8 cellular contexts compared by ENCODE assay signal in genomic region chr5:103561670-103562069, GRCh38. TPM values are rescaled to one million over a fixed set of nuclear protein-coding genes. Genes with fewer than 3 reads are reported as not detected.
DNase-seq lines count a peak whose midpoint lies in the region; ATAC-seq, FAIRE-seq and TF ChIP-seq lines count a peak whose summit lies in the region.

No MANE protein-coding gene starts in this region.

- FAIRE-seq in H1 (lab: Jason Lieb, UNC): no peak

- H3K9me3 ChIP-seq in H1 (ENCODE audit: insufficient read depth in 2 of 2, low read depth in 1 of 2, low read length in 1 of 2): no peaks in the 10 kb centered on the region
- H3K9me3 ChIP-seq in neural progenitor cell (ENCODE audit: low read depth): no peaks in the 10 kb centered on the region

- ATAC-seq in GM19035 (IDR thresholded peaks at IDR 0.05; ENCODE audit: unreplicated experiment) (no peak), GM21786 (IDR thresholded peaks at IDR 0.05; ENCODE audit: unreplicated experiment) (no peak)

- H3K27ac Mint-ChIP-seq in neural progenitor cell: no peak overlapping the region

- H3K18ac ChIP-seq in H1 (ENCODE audit: extremely low read depth, low read length): no peak overlapping the region

- H2BK5ac ChIP-seq in H1 (ENCODE audit: low read depth, low read length): no peak overlapping the region

- H3K79me1 ChIP-seq in H1 (ENCODE audit: low read depth, low read length): no peaks in the 10 kb centered on the region; the same call in 1 of the 2 replicates

- peaks cover 9% of the 10 kb centered on the region for H3F3A ChIP-seq in neural progenitor cell (ENCODE audit: low read depth)

- H2AK5ac ChIP-seq in H1 (ENCODE audit: low read depth, low read length): no peak overlapping the region

- H3K4me3 ChIP-seq in KMS-11 (IDR thresholded peaks at IDR 0.05; ENCODE audit: insufficient read depth, low read depth, low read length): no peak overlapping the region
- H3K4me3 ChIP-seq in H1 (ENCODE audit: extremely low read depth in 1 of 4, insufficient read depth in 2 of 4, low read depth in 3 of 4, low read length in 4 of 4): peak overlapping the region; percentile 93 to 100 (median 97)
- peak overlapping the region; percentile 91 for H3K4me3 ChIP-seq in neural progenitor cell

- H3K4me1 ChIP-seq in KMS-11 (ENCODE audit: low read depth, poor library complexity, severe bottlenecking) (no peaks in the 10 kb centered on the region), H1 (replicated peaks in 1 of 4; ENCODE audit: control insufficient read depth in 3 of 4, insufficient read depth in 4 of 4, low read length in 3 of 4) (peaks cover 0 to 5% (median 3%) of the 10 kb centered on the region in 4 experiments; a peak in 4 of 7 replicates), neural progenitor cell (no peaks in the 10 kb centered on the region)

- H2BK12ac ChIP-seq in H1 (ENCODE audit: low read depth, low read length): no peak overlapping the region

- no peak overlapping the region for H2BK15ac ChIP-seq in H1 (ENCODE audit: low read length)

- H3K9ac ChIP-seq in KMS-11 (no peak overlapping the region), H1 (replicated peaks in 1 of 4; ENCODE audit: extremely low read depth in 1 of 4, low read depth in 3 of 4, low read length in 3 of 4) (no peak overlapping the region; a peak in 2 of 7 replicates), neural progenitor cell (no peak overlapping the region)

- H4K8ac ChIP-seq in H1 (ENCODE audit: extremely low read depth, insufficient read depth, low read length): no peak overlapping the region

- TF ChIP-seq CTCF in KMS-11 (conservative IDR thresholded peaks at IDR 0.05; ENCODE audit: low read depth, low read length) (no peak), H1 (IDR thresholded peaks at IDR 0.05; ENCODE audit: control extremely low read depth in 1 of 3, insufficient read depth in 1 of 3, low read depth in 1 of 3, low read length in 3 of 3) (no peak), neural progenitor cell (IDR thresholded peaks at IDR 0.05) (no peak)

- POLR2A ChIA-PET in H1 (lab: Charles Lee; ENCODE audit: partially characterized antibody): interaction anchor here (1.0 kb wide), 1 partner anchor 9 kb away, joined by 3 read pairs; no protein-coding TSS in a partner anchor

- DNase-seq in EL (peak; percentile 1), H1 (ENCODE audit: low read depth in 1 of 2, low spot score in 2 of 2) (no peak), neural progenitor cell (ENCODE audit: low spot score) (no peak), activated gamma-delta T cell treated with Interleukin-2 at 50 U/mL for 16 hours (no peak), HuH-7.5 (ENCODE audit: low spot score) (no peak)

- H3K27me3 Mint-ChIP-seq in neural progenitor cell (ENCODE audit: insufficient read depth, low read depth): peaks cover 2% of the 10 kb centered on the region

- H3K27ac ChIP-seq in KMS-11 (no peak overlapping the region), H1 (ENCODE audit: low read depth, low read length) (no peak overlapping the region), neural progenitor cell (no peak overlapping the region)

- no peak overlapping the region for H2BK120ac ChIP-seq in H1 (replicated peaks; ENCODE audit: low read depth, low read length)

- TF ChIP-seq EP300 in H1 (IDR thresholded peaks at IDR 0.05; ENCODE audit: borderline replicate concordance in 1 of 2, low read depth in 2 of 2, low read length in 2 of 2): no peak

- no peak overlapping the region for H3K14ac ChIP-seq in H1 (ENCODE audit: insufficient read length)

- no peak overlapping the region for H3K56ac ChIP-seq in H1 (replicated peaks; ENCODE audit: insufficient read length, low read depth, low read length)

- no peaks in the 10 kb centered on the region for H3K36me3 ChIP-seq in KMS-11 (ENCODE audit: insufficient read depth)
- no peaks in the 10 kb centered on the region; a peak in 1 of 8 replicates for H3K36me3 ChIP-seq in H1 (ENCODE audit: control insufficient read depth in 2 of 4, insufficient read depth in 4 of 4, low read length in 3 of 4)
- no peaks in the 10 kb centered on the region for H3K36me3 ChIP-seq in neural progenitor cell

- H4K5ac ChIP-seq in H1 (ENCODE audit: insufficient read length, low read depth, low read length): peak overlapping the region; percentile 43

- no peaks in the 10 kb centered on the region for H3K23me2 ChIP-seq in H1 (ENCODE audit: low read depth, low read length)

- H3K9me3 Mint-ChIP-seq in neural progenitor cell: no peaks in the 10 kb centered on the region

- H3K27me3 ChIP-seq in KMS-11 (ENCODE audit: insufficient read depth, low read depth): no peaks in the 10 kb centered on the region
- H3K27me3 ChIP-seq in H1 (replicated peaks in 1 of 4; ENCODE audit: control insufficient read depth in 3 of 4, extremely low read depth in 1 of 4, insufficient read depth in 3 of 4, low read length in 3 of 4): no peaks in the 10 kb centered on the region
- no peaks in the 10 kb centered on the region for H3K27me3 ChIP-seq in neural progenitor cell

- peak overlapping the region; percentile 52; the same call in 1 of the 2 replicates for H2AFZ ChIP-seq in KMS-11 (ENCODE audit: low read depth)
- H2AFZ ChIP-seq in H1 (ENCODE audit: low read length): no peak overlapping the region
- H2AFZ ChIP-seq in neural progenitor cell (replicated peaks): peak overlapping the region; percentile 74

- no peak for TF ChIP-seq RAD21 in H1 (IDR thresholded peaks at IDR 0.05 in 1 of 2, conservative IDR thresholded peaks at IDR 0.05 in 1 of 2; ENCODE audit: low read depth in 2 of 2, low read length in 2 of 2)

- H3K4me1 Mint-ChIP-seq in neural progenitor cell: peaks cover 28% of the 10 kb centered on the region

- H3K4me3 Mint-ChIP-seq in neural progenitor cell: peak overlapping the region; percentile 97

- H3K36me3 Mint-ChIP-seq in neural progenitor cell: peaks cover 9% of the 10 kb centered on the region

- 82% methylated on average over 4 of the region's 4 CpGs; no CpG with 5 or more reads in 1 of the 2 experiments for WGBS in H1 (ENCODE audit: extremely low coverage in 1 of 2, insufficient coverage in 1 of 2, insufficient read length in 1 of 2, insufficient replicate concordance in 2 of 2, low coverage in 1 of 2, low lambda C conversion rate in 2 of 2, missing lambda C conversion rate in 1 of 2), 2 experiments

- H3K4me2 ChIP-seq in KMS-11: no peak overlapping the region
- peak overlapping the region; percentile 72 to 97 for H3K4me2 ChIP-seq in H1 (ENCODE audit: insufficient read depth in 1 of 2, low read depth in 2 of 2, low read length in 2 of 2)
- H3K4me2 ChIP-seq in neural progenitor cell: peak overlapping the region; percentile 80

- no peak for TF ChIP-seq POLR2A in H1 (IDR thresholded peaks at IDR 0.05; ENCODE audit: control extremely low read depth in 1 of 2, low read depth in 2 of 2, low read length in 2 of 2)

- H2BK20ac ChIP-seq in H1 (ENCODE audit: low read length): no peak overlapping the region

- H4K20me1 ChIP-seq in KMS-11 (ENCODE audit: insufficient read depth) (no peaks in the 10 kb centered on the region), H1 (replicated peaks in 1 of 2; ENCODE audit: control insufficient read depth in 1 of 2, insufficient read depth in 2 of 2, low read length in 2 of 2) (no peaks in the 10 kb centered on the region), neural progenitor cell (ENCODE audit: low read depth) (no peaks in the 10 kb centered on the region)

- H3K79me2 ChIP-seq in KMS-11 (ENCODE audit: insufficient read depth, low read depth): no peaks in the 10 kb centered on the region
- H3K79me2 ChIP-seq in H1 (ENCODE audit: control insufficient read depth in 1 of 2, insufficient read depth in 2 of 2, low read length in 2 of 2): peaks cover 0 to 9% of the 10 kb centered on the region in 2 experiments; a peak in 1 of 4 replicates
- H3K79me2 ChIP-seq in neural progenitor cell (ENCODE audit: low read depth): peaks cover 15% of the 10 kb centered on the region

- H3K23ac ChIP-seq in H1 (ENCODE audit: insufficient read length): no peak overlapping the region

- CTCF ChIA-PET in H1 (lab: Charles Lee; ENCODE audit: partially characterized antibody): interaction anchor here (0.9 to 1.2 kb wide), 3 partner anchors 24 to 305 kb away, joined by 3 to 5 read pairs (median 3); no protein-coding TSS in a partner anchor

- H3K4ac ChIP-seq in H1 (replicated peaks; ENCODE audit: insufficient read length, low read depth, low read length): no peak overlapping the region

- H4K91ac ChIP-seq in H1 (replicated peaks; ENCODE audit: insufficient read length, low read length): no peak overlapping the region

TF ChIP-seq in H1, 55 proteins besides CTCF, POLR2A, EP300 and RAD21 (continues in another document):
- TF ChIP-seq SP4 (IDR thresholded peaks at IDR 0.05; ENCODE audit: low read length) (no peak), ATF2 (IDR thresholded peaks at IDR 0.05; ENCODE audit: low read length) (no peak), E2F6 (IDR thresholded peaks at IDR 0.05) (no peak), RFX5 (IDR thresholded peaks at IDR 0.05; ENCODE audit: borderline replicate concordance, low read depth, low read length) (no peak), SUZ12 (IDR thresholded peaks at IDR 0.05; ENCODE audit: low read length) (no peak)

RNA-seq across cellular contexts. Expression of gene NUDT12, which starts 0.9 kb away (rescaled TPM):
- total RNA-seq in H1 (2021; fragmentation: NEBNext Ultra II Directional; extraction: Animal tissue kit (Norgen Biotek cat#: 25700)): 12.5 and 14.0 TPM in 2 replicates
- polyA plus RNA-seq in H1 (2011; rRNA removed): 3.0 and 3.6 TPM in 2 replicates
- polyA plus RNA-seq in H1 (2011; cell fraction: cytosol; rRNA removed): 7.2 TPM
- 6.3 TPM for polyA plus RNA-seq in H1 (2011; cell fraction: nucleus; rRNA removed)
- 7.3 to 14.8 TPM (median 7.8 TPM) in 4 replicates for polyA plus RNA-seq in H1 (2012, experiment 1 of 2)
- polyA plus RNA-seq in H1 (2012, experiment 2 of 2): 1.2 TPM
- polyA plus RNA-seq in H1 (2013, experiment 1 of 2): 12.9 TPM
- 10.3 TPM for polyA plus RNA-seq in H1 (2013, experiment 2 of 2)
- polyA minus RNA-seq in H1 (2011; rRNA and poly(A)+ RNA removed): 6.5 and 8.5 TPM in 2 replicates
- 5.7 TPM for polyA minus RNA-seq in H1 (2011; cell fraction: cytosol; rRNA and poly(A)+ RNA removed)
- 11.0 TPM for polyA minus RNA-seq in H1 (2011; cell fraction: nucleus; rRNA and poly(A)+ RNA removed)
- 31.3 and 49.8 TPM in 2 replicates for total RNA-seq in neural progenitor cell (ENCODE audit: low replicate concordance)
